Comparison of ENCODE assay signal across 8 cellular contexts in the genomic region with DNA sequence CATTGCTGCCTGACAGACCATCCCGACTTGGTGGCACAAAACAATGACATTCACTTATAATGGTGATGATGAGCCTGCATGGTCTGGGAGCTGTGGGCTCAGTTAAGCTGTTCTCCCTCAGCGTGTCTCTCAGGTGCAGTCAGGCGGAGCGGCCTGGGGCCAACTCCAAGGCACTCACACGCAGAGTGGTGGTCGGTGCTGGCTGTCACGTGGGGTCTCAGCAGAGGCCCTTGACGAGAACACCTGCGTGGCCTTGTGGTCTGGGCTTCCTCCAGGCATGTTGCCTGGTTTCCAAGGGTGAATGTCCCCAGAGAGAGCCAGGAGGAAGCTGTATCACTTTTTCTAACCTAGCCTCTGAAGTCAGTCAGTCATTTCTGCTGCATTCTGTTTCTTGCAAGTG. TPM values are rescaled to one million over a fixed set of nuclear protein-coding genes. Genes with fewer than 3 reads are reported as not detected.
DNase-seq lines count a peak whose midpoint lies in the region; ATAC-seq and TF ChIP-seq lines count a peak whose summit lies in the region.

No MANE protein-coding gene starts in this region.

- H3K4me3 Mint-ChIP-seq in nephron progenitor cell: no peak overlapping the region
- H3K4me3 Mint-ChIP-seq in progenitor cell of endocrine pancreas (ENCODE audit: low read depth): no peak overlapping the region
- no peak overlapping the region for H3K4me3 Mint-ChIP-seq in activated T-helper 1 cell treated with anti-CD3 and anti-CD28 coated beads, Interleukin-12 subunit alpha, Interleukin-12 subunit beta, Interleukin-2, Interleukin-4 antibody, amounts not matched to agents 30 ng/mL and 10 ng/mL and 1 ng/mL, durations not matched to agents 14 hours and 24 hours and 36 hours

- ATAC-seq in GM18868 (IDR thresholded peaks at IDR 0.05; ENCODE audit: unreplicated experiment) (peak; percentile 85), HG02642 (IDR thresholded peaks at IDR 0.05; ENCODE audit: poor library complexity, unreplicated experiment) (peak; percentile 85)

- H3K9me3 Mint-ChIP-seq in nephron progenitor cell (no peaks in the 10 kb centered on the region), progenitor cell of endocrine pancreas (ENCODE audit: low read depth) (no peaks in the 10 kb centered on the region)
- H3K9me3 Mint-ChIP-seq in activated T-helper 1 cell treated with anti-CD3 and anti-CD28 coated beads, Interleukin-12 subunit alpha, Interleukin-12 subunit beta, Interleukin-2, Interleukin-4 antibody, amounts not matched to agents 30 ng/mL and 10 ng/mL and 1 ng/mL, durations not matched to agents 14 hours and 24 hours and 36 hours: no peaks in the 10 kb centered on the region

- H3K4me1 Mint-ChIP-seq in nephron progenitor cell (peaks cover 15% of the 10 kb centered on the region), progenitor cell of endocrine pancreas (ENCODE audit: low read depth) (peaks cover 5% of the 10 kb centered on the region)
- H3K4me1 Mint-ChIP-seq in activated T-helper 1 cell treated with anti-CD3 and anti-CD28 coated beads, Interleukin-12 subunit alpha, Interleukin-12 subunit beta, Interleukin-2, Interleukin-4 antibody, amounts not matched to agents 30 ng/mL and 10 ng/mL and 1 ng/mL, durations not matched to agents 14 hours and 24 hours and 36 hours (ENCODE audit: low read depth): no peaks in the 10 kb centered on the region

- DNase-seq in NCI-H187 treated with DMSO at 0.1 percent for 48 hours (lab: John Stamatoyannopoulos, UW) (peak; percentile 0), nephron progenitor cell (peak; percentile 34), progenitor cell of endocrine pancreas (ENCODE audit: low spot score, unreplicated experiment) (no peak), A172 (ENCODE audit: low spot score) (no peak)
- no peak for DNase-seq in activated T-helper 1 cell treated with anti-CD3 and anti-CD28 coated beads, Interleukin-12 subunit alpha, Interleukin-12 subunit beta, Interleukin-2, Interleukin-4 antibody, amounts not matched to agents 30 ng/mL and 10 ng/mL and 1 ng/mL, durations not matched to agents 14 hours and 24 hours and 36 hours (ENCODE audit: low spot score)
- no peak for DNase-seq in activated CD8-positive, alpha-beta memory T cell treated with anti-CD3 and anti-CD28 coated beads for 24 hours

- H3K36me3 Mint-ChIP-seq in nephron progenitor cell (ENCODE audit: low read depth) (peaks cover 13% of the 10 kb centered on the region), progenitor cell of endocrine pancreas (ENCODE audit: insufficient read depth) (peaks cover 7% of the 10 kb centered on the region)
- no peaks in the 10 kb centered on the region for H3K36me3 Mint-ChIP-seq in activated T-helper 1 cell treated with anti-CD3 and anti-CD28 coated beads, Interleukin-12 subunit alpha, Interleukin-12 subunit beta, Interleukin-2, Interleukin-4 antibody, amounts not matched to agents 30 ng/mL and 10 ng/mL and 1 ng/mL, durations not matched to agents 14 hours and 24 hours and 36 hours (ENCODE audit: low read depth)

- TF ChIP-seq CTCF in nephron progenitor cell (IDR thresholded peaks at IDR 0.05) (no peak), progenitor cell of endocrine pancreas (IDR thresholded peaks at IDR 0.05; ENCODE audit: unreplicated experiment) (no peak)

- H3K27me3 Mint-ChIP-seq in nephron progenitor cell (ENCODE audit: low read depth, poor library complexity) (no peaks in the 10 kb centered on the region), progenitor cell of endocrine pancreas (no peaks in the 10 kb centered on the region)
- H3K27me3 Mint-ChIP-seq in activated T-helper 1 cell treated with anti-CD3 and anti-CD28 coated beads, Interleukin-12 subunit alpha, Interleukin-12 subunit beta, Interleukin-2, Interleukin-4 antibody, amounts not matched to agents 30 ng/mL and 10 ng/mL and 1 ng/mL, durations not matched to agents 14 hours and 24 hours and 36 hours (ENCODE audit: insufficient read depth): peaks cover 2% of the 10 kb centered on the region

- intact Hi-C loops in activated T-helper 1 cell treated with anti-CD3 and anti-CD28 coated beads, Interleukin-12 subunit alpha, Interleukin-12 subunit beta, Interleukin-2, Interleukin-4 antibody, amounts not matched to agents 30 ng/mL and 10 ng/mL and 1 ng/mL, durations not matched to agents 14 hours and 24 hours and 36 hours (cut with micrococcal nuclease): no loop called here

- H3K27ac Mint-ChIP-seq in nephron progenitor cell (peak overlapping the region; percentile 53), progenitor cell of endocrine pancreas (no peak overlapping the region)
- no peak overlapping the region for H3K27ac Mint-ChIP-seq in activated T-helper 1 cell treated with anti-CD3 and anti-CD28 coated beads, Interleukin-12 subunit alpha, Interleukin-12 subunit beta, Interleukin-2, Interleukin-4 antibody, amounts not matched to agents 30 ng/mL and 10 ng/mL and 1 ng/mL, durations not matched to agents 14 hours and 24 hours and 36 hours

RNA-seq across cellular contexts. Expression of a gene that starts 29.8 kb away (rescaled TPM):
- total RNA-seq in progenitor cell of endocrine pancreas: 40.8 and 41.3 TPM in 2 replicates
- 2.2 and 3.8 TPM in 2 replicates for total RNA-seq in activated T-helper 1 cell treated with anti-CD3 and anti-CD28 coated beads, Interleukin-12 subunit alpha, Interleukin-12 subunit beta, Interleukin-2, Interleukin-4 antibody, amounts not matched to agents 30 ng/mL and 10 ng/mL and 1 ng/mL, durations not matched to agents 14 hours and 24 hours and 36 hours
- 56.5 and 69.8 TPM in 2 replicates for total RNA-seq in A172 (2014; rRNA removed; shearing (Covaris generic))

Comparison
In these comparisons a context has a peak if more than half of its experiments do, and no peak if none do; other contexts are left out.
1. DNase-seq: peak in NCI-H187 treated with DMSO at 0.1 percent for 48 hours (single experiment) and nephron progenitor cell (single experiment); none in progenitor cell of endocrine pancreas (single experiment), activated T-helper 1 cell treated with anti-CD3 and anti-CD28 coated beads, Interleukin-12 subunit alpha, Interleukin-12 subunit beta, Interleukin-2, Interleukin-4 antibody, amounts not matched to agents 30 ng/mL and 10 ng/mL and 1 ng/mL, durations not matched to agents 14 hours and 24 hours and 36 hours (single experiment), A172 (single experiment) and activated CD8-positive, alpha-beta memory T cell treated with anti-CD3 and anti-CD28 coated beads for 24 hours (single experiment).